12 cellular contexts compared by ENCODE assay signal in the genomic region with DNA sequence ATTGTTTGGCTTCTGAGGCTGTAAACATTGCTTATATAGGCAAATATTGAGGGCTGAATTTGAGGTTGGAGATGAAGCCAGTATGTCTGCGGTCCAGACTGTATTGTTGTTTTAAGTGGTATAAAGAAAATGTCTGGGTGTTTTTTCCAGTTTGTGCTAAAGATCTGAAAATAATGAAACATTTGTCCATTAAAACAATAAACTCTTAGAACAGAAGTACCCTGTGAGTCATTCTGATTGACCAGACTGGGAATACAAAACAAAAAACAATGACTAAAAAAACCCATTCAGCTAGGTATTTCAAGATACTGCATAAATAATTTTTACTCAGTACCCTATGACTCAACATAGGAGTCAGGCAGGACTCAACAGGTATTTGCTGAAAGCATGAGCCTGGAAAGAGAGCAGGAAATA. TPM values are rescaled to one million over a fixed set of nuclear protein-coding genes. Genes with fewer than 3 reads are reported as not detected.
DNase-seq lines count a peak whose midpoint lies in the region; ATAC-seq and TF ChIP-seq lines count a peak whose summit lies in the region.
"Had no signal": no experiment of that assay in that cellular context is flagged by ENCODE, and none has a peak within 500 bp of the region (broad histone marks: within the 10 kb centered on the region; RNA-seq: fewer than 3 reads in every experiment).

No MANE protein-coding gene starts in this region.

- no peak overlapping the region for H3K4ac ChIP-seq in trophoblast cell (ENCODE audit: low read depth, low read length)

- H2BK12ac ChIP-seq in trophoblast cell (ENCODE audit: low read length) = no peak overlapping the region

- TF ChIP-seq CTCF in epithelial cell of esophagus (IDR thresholded peaks at IDR 0.05; ENCODE audit: insufficient read depth, low read depth, low read length, missing control alignments) = no peak

- H3K79me2 ChIP-seq in trophoblast cell (ENCODE audit: control insufficient read depth, insufficient read depth, low read length, poor library complexity) = no peaks in the 10 kb centered on the region

- no peak overlapping the region for H2BK5ac ChIP-seq in trophoblast cell (ENCODE audit: low read depth, low read length, poor library complexity)

- H3K4me1 ChIP-seq in trophoblast cell (ENCODE audit: control insufficient read depth in 1 of 2, insufficient read depth in 2 of 2, low read length in 2 of 2) = no peaks in the 10 kb centered on the region
- H3K4me1 ChIP-seq: ascending aorta, gastroesophageal sphincter had no signal

- DNase-seq in NCI-H526 (lab: John Stamatoyannopoulos, UW) (peak; percentile 86 to 91), epithelial cell of esophagus (ENCODE audit: low read depth) (peak; percentile 87), trophoblast cell (no peak), GOT3 (lab: John Stamatoyannopoulos, UW) (no peak), GF-D8 (lab: John Stamatoyannopoulos, UW) (no peak), NCI-H446 treated with DMSO at 0.1 percent for 48 hours (lab: John Stamatoyannopoulos, UW) (no peak)
- DNase-seq: NCI-H510A had no signal

- peak; percentile 61 for ATAC-seq in GM19463 (IDR thresholded peaks at IDR 0.05; ENCODE audit: unreplicated experiment)
- no peak for ATAC-seq in HG02571 (IDR thresholded peaks at IDR 0.05; ENCODE audit: unreplicated experiment)
- ATAC-seq: gastroesophageal sphincter had no signal

- no peak overlapping the region for H3K9ac ChIP-seq in trophoblast cell (ENCODE audit: low read length)
- H3K9ac ChIP-seq: KMS-11 had no signal

- no peak overlapping the region for H4K12ac ChIP-seq in trophoblast cell (ENCODE audit: low read depth, low read length)

- no peak overlapping the region for H3K4me3 ChIP-seq in epithelial cell of esophagus (ENCODE audit: low read length)
- H3K4me3 ChIP-seq in trophoblast cell (ENCODE audit: low read depth, low read length) = no peak overlapping the region
- H3K4me3 ChIP-seq: ascending aorta, gastroesophageal sphincter had no signal

- no peak overlapping the region for H2AK5ac ChIP-seq in trophoblast cell (ENCODE audit: low read length)

- peak overlapping the region; percentile 10 for H3K27ac ChIP-seq in trophoblast cell (ENCODE audit: low read depth, low read length)
- H3K27ac ChIP-seq: ascending aorta, gastroesophageal sphincter, KMS-11 had no signal

- no peak overlapping the region for H3K14ac ChIP-seq in trophoblast cell (ENCODE audit: low read length)

- no peak overlapping the region for H3K23ac ChIP-seq in trophoblast cell (ENCODE audit: low read length)

- H4K8ac ChIP-seq in trophoblast cell (ENCODE audit: low read depth, low read length) = no peak overlapping the region

- WGBS in trophoblast cell (ENCODE audit: extremely low coverage, insufficient coverage, insufficient read length) = no CpG with 5 or more reads among the region's 1 CpG

- no peak overlapping the region for H2AFZ ChIP-seq in trophoblast cell (ENCODE audit: insufficient read depth, low read length, poor library complexity)

- no peak overlapping the region for H4K91ac ChIP-seq in trophoblast cell (ENCODE audit: low read depth, low read length)

- no peak overlapping the region for H2BK120ac ChIP-seq in trophoblast cell (ENCODE audit: insufficient read depth, low read length, poor library complexity)

- H3K18ac ChIP-seq in trophoblast cell (ENCODE audit: low read length) = no peak overlapping the region

- H3K27me3 ChIP-seq in trophoblast cell (ENCODE audit: insufficient read depth, low read length) = no peaks in the 10 kb centered on the region
- H3K27me3 ChIP-seq: ascending aorta, gastroesophageal sphincter had no signal

- peaks cover 0 to 4% of the 10 kb centered on the region in 2 experiments for H3K36me3 ChIP-seq in trophoblast cell (ENCODE audit: control insufficient read depth in 1 of 2, insufficient read depth in 2 of 2, low read length in 2 of 2)
- H3K36me3 ChIP-seq: ascending aorta had no signal

- no peaks in the 10 kb centered on the region for H3K79me1 ChIP-seq in trophoblast cell (ENCODE audit: low read length)

- no peaks in the 10 kb centered on the region for H3K9me3 ChIP-seq in trophoblast cell (ENCODE audit: insufficient read depth, low read depth, low read length)
- H3K9me3 ChIP-seq: ascending aorta, gastroesophageal sphincter had no signal

- no peak overlapping the region for H3K4me2 ChIP-seq in trophoblast cell (ENCODE audit: low read length)
- H3K4me2 ChIP-seq: KMS-11 had no signal

RNA-seq across cellular contexts. Expression of a gene that starts 20.4 kb away (rescaled TPM):
- 2.9 and 3.2 TPM in 2 replicates for polyA plus RNA-seq in trophoblast cell (2013)

RNA-seq across cellular contexts. Expression of a gene that starts 45.8 kb away (rescaled TPM):
- 0.78 and 0.79 TPM in 2 replicates for polyA plus RNA-seq in trophoblast cell (2013)

Comparison
In these comparisons a context has a peak if more than half of its experiments do, and no peak if none do; other contexts are left out.
1. DNase-seq: peak in NCI-H526 (2 of 2) and epithelial cell of esophagus (single experiment); none in trophoblast cell (0 of 2), GOT3 (single experiment), GF-D8 (single experiment) and NCI-H446 treated with DMSO at 0.1 percent for 48 hours (single experiment).